Comparison of ENCODE assay signal across 33 cellular contexts in the genomic region with DNA sequence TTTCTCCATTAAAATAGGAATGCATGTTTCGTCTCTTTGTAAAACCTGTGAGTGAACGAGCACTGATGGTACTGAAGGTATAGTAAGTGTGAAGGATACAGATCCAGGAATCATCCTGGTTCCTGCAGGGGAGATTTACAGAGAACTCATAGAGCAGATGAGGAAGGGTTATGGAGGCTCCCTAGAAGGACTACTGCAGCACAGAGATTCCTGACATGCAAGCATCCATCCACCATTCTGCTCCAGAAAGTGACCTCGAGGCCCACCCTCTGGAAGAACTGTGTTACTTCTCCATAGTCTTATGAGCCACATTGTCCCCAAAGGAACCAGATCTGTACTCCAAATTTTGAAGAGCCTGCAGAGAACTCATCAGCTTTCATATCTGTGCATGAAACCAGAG. TPM values are rescaled to one million over a fixed set of nuclear protein-coding genes. Genes with fewer than 3 reads are reported as not detected.
"Had no signal": no experiment of that assay in that cellular context is flagged by ENCODE, and none has a peak within 500 bp of the region (broad histone marks: within the 10 kb centered on the region; RNA-seq: fewer than 3 reads in every experiment).

No MANE protein-coding gene starts in this region.

- DNase-seq: effector CD8-positive, alpha-beta T cell; effector memory CD8-positive, alpha-beta T cell; endodermal cell; erythroblast; esophagus squamous epithelium; foreskin fibroblast; foreskin melanocyte; gastrocnemius medialis; glutamatergic neuron; head of caudate nucleus; heart right ventricle; hippocampal formation; left cardiac atrium; left lung; left ventricle myocardium superior; lower lobe of right lung; mesenchymal stem cell; mucosa of descending colon; naive B cell had no signal

- H3K9me3 Mint-ChIP-seq: effector memory CD8-positive, alpha-beta T cell; endodermal cell; mesothelial cell of epicardium had no signal

- H3K27ac ChIP-seq: coronary artery, epithelial cell of prostate, esophagus squamous epithelium, gastrocnemius medialis, left lung, lower lobe of right lung had no signal

- H3K4me1 Mint-ChIP-seq: endodermal cell, mesothelial cell of epicardium had no signal

- H3K4me1 ChIP-seq: gastrocnemius medialis had no signal

- H3K4me3 Mint-ChIP-seq: effector memory CD8-positive, alpha-beta T cell; endodermal cell; mesothelial cell of epicardium; naive B cell had no signal

- FAIRE-seq: endometrium, islet of Langerhans had no signal

- H3K27me3 ChIP-seq: esophagus squamous epithelium, gastrocnemius medialis, heart right ventricle, left lung had no signal

- H3K4me3 ChIP-seq: coronary artery, esophagus squamous epithelium, gastrocnemius medialis, heart right ventricle, left lung, lower lobe of right lung, mucosa of descending colon had no signal

- H3K27me3 Mint-ChIP-seq: effector memory CD8-positive, alpha-beta T cell; naive B cell had no signal

- H3K27ac Mint-ChIP-seq: endodermal cell, mesothelial cell of epicardium had no signal

- H3K9me3 ChIP-seq: esophagus squamous epithelium, gastrocnemius medialis, heart right ventricle, left lung, lower lobe of right lung, mucosa of descending colon had no signal

- ATAC-seq: effector memory CD8-positive, alpha-beta T cell; esophagus mucosa; gastrocnemius medialis; heart right ventricle; left cardiac atrium; left lung; left ventricle myocardium superior; lower lobe of right lung; mucosa of descending colon had no signal

RNA-seq across cellular contexts. Expression of a gene that starts 38.1 kb away (rescaled TPM):
- total RNA-seq: dermis microvascular lymphatic vessel endothelial cell, endodermal cell, esophagus mucosa, esophagus squamous epithelium, gastrocnemius medialis, glomerular endothelial cell, heart right ventricle, kidney epithelial cell, left cardiac atrium, left lung, left ventricle myocardium superior, lower leg skin, lower lobe of right lung, lung microvascular endothelial cell, mesenteric fat pad, mesothelial cell of epicardium, mucosa of descending colon, myocyte had no signal
- polyA plus RNA-seq: heart right ventricle, keratinocyte had no signal
